8 cellular contexts compared by ENCODE assay signal in the genomic region with DNA sequence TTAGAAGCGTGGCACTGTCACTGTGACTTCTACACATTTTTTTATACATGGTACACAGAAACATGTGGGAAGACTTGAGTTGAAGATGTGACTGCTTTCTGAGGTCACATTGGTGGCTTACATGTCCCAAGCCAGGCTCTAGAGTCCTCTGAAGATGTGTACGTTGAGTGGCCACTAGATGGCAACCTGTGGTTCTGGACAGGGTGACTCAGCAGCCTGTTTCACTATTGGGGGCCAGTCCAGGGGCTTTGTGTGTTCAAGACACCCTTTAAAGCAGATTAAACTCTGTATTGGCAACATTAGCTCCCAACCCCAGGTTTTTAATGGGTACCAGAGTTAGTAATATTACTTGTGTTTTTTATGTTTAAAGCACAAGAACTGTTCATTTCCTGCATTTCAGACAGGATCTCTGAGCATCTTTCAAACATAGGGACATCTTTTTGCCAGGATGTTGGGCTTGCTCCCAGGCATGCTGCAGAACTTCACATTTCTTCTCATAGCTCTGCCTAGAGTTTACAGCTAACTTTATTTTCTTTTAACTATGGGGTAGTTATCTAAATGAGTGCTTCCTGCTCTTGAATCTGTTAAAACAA. TPM values are rescaled to one million over a fixed set of nuclear protein-coding genes. Genes with fewer than 3 reads are reported as not detected.
DNase-seq lines count a peak whose midpoint lies in the region; TF ChIP-seq lines count a peak whose summit lies in the region.

No MANE protein-coding gene starts in this region.

- H3K4me2 ChIP-seq in GM23248 (ENCODE audit: unreplicated experiment): no peak overlapping the region

- H3K4me1 ChIP-seq in GM23248 (ENCODE audit: insufficient read depth) (peaks cover 12% of the 10 kb centered on the region), cardiac muscle cell (ENCODE audit: low read depth) (no peaks in the 10 kb centered on the region)

- no peaks in the 10 kb centered on the region for H3F3A ChIP-seq in GM23248 (ENCODE audit: insufficient read depth)

- no peaks in the 10 kb centered on the region for H3K9me3 ChIP-seq in GM23248 (ENCODE audit: low read depth)
- H3K9me3 ChIP-seq in cardiac muscle cell (ENCODE audit: low read depth): no peaks in the 10 kb centered on the region

- H3K27ac ChIP-seq in GM23248 (no peak overlapping the region), cardiac muscle cell (no peak overlapping the region)

- H4K20me1 ChIP-seq in GM23248 (ENCODE audit: insufficient read depth): no peaks in the 10 kb centered on the region

- TF ChIP-seq CTCF in cardiac muscle cell (IDR thresholded peaks at IDR 0.05; ENCODE audit: low read depth, low read length): peak; percentile 90

- H3K27me3 ChIP-seq in GM23248 (replicated peaks; ENCODE audit: insufficient read depth) (no peaks in the 10 kb centered on the region), cardiac muscle cell (no peaks in the 10 kb centered on the region)

- no peak overlapping the region for H2AFZ ChIP-seq in GM23248

- H3K9ac ChIP-seq in GM23248: 0 out of 2 replicates have a peak overlapping the region, but pooled peaks have one; percentile 11

- H3K79me2 ChIP-seq in GM23248 (ENCODE audit: insufficient read depth): no peaks in the 10 kb centered on the region; the same call in 1 of the 2 replicates

- in situ Hi-C loops in GM23248 (cut with MboI) (loop anchor here (10.0 kb wide), 1 partner anchor 129 kb away; the partner anchor contains the start of gene LRRC66), KBM-7 (cut with MboI; ENCODE audit: low pct_unique_long_range_greater_than_20kb, low sequenced_read_pairs) (no loop called here)

- no peak overlapping the region for H3K4me3 ChIP-seq in GM23248
- H3K4me3 ChIP-seq in cardiac muscle cell: no peak overlapping the region

- H3K9me2 ChIP-seq in GM23248 (ENCODE audit: insufficient read depth): no peaks in the 10 kb centered on the region

- H3K36me3 ChIP-seq in GM23248 (ENCODE audit: low read depth): peaks cover 41% of the 10 kb centered on the region
- peaks cover 8% of the 10 kb centered on the region for H3K36me3 ChIP-seq in cardiac muscle cell

- 0 to 3% methylated on average over 2 of the region's 2 CpGs for WGBS in GM23248 (ENCODE audit: low coverage in 1 of 2, low lambda C conversion rate in 2 of 2, missing lambda C conversion rate in 2 of 2), 2 experiments

- DNase-seq in GM04503 (ENCODE audit: low read depth) (peak; percentile 28), GM23248 (peak; percentile 83), KBM-7 (peak; percentile 71), SIG-M5 treated with dmso at 0.1 percent for 504 hours (lab: John Stamatoyannopoulos, UW; ENCODE audit: unreplicated experiment) (peak; percentile 81), cardiac muscle cell (ENCODE audit: low read depth in 1 of 2, low spot score in 1 of 2) (peak; percentile 69 to 80), pulmonary artery endothelial cell (ENCODE audit: low read depth, low spot score) (peak; percentile 32), GOT3 (lab: John Stamatoyannopoulos, UW) (no peak)
- peak; percentile 38 for DNase-seq in activated naive CD4-positive, alpha-beta T cell treated with anti-CD3 and anti-CD28 coated beads, Interleukin-2, amount 50 U/mL, for 16 hours

RNA-seq across cellular contexts. Expression of gene DCUN1D4, which starts 53.0 kb away (rescaled TPM):
- 33.2 and 47.9 TPM in 2 replicates for total RNA-seq in GM23248 (2014; rRNA removed; shearing (Covaris generic))
- polyA plus RNA-seq in GM23248 (2016; fragmentation: Nextera tagmentation; extraction: Ambion mirVana): 46.8 TPM in 2 replicates
- 18.0 and 25.5 TPM in 2 replicates for total RNA-seq in cardiac muscle cell
- polyA plus RNA-seq in cardiac muscle cell: 28.2 and 31.2 TPM in 2 replicates
- 29.7 and 46.3 TPM in 2 replicates for total RNA-seq in pulmonary artery endothelial cell
